ENCODE assay signal across 1 cellular context in genomic region chr20:46406200-46406985, GRCh38.
TF ChIP-seq lines count a peak whose summit lies in the region.

A gene with protein sequence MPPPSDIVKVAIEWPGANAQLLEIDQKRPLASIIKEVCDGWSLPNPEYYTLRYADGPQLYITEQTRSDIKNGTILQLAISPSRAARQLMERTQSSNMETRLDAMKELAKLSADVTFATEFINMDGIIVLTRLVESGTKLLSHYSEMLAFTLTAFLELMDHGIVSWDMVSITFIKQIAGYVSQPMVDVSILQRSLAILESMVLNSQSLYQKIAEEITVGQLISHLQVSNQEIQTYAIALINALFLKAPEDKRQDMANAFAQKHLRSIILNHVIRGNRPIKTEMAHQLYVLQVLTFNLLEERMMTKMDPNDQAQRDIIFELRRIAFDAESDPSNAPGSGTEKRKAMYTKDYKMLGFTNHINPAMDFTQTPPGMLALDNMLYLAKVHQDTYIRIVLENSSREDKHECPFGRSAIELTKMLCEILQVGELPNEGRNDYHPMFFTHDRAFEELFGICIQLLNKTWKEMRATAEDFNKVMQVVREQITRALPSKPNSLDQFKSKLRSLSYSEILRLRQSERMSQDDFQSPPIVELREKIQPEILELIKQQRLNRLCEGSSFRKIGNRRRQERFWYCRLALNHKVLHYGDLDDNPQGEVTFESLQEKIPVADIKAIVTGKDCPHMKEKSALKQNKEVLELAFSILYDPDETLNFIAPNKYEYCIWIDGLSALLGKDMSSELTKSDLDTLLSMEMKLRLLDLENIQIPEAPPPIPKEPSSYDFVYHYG (minus strand): TSS chr20:46406615. CDS start chr20:46394482, 12,133 bp downstream.

TF ChIP-seq in HepG2, 621 proteins besides CTCF, POLR2A, EP300 and RAD21 (continued from another document and continues in another):
- TF ChIP-seq BCLAF1 (IDR thresholded peaks at IDR 0.05), result no peak
- no peak for TF ChIP-seq ZBTB4 (CRISPR knock-in tag; IDR thresholded peaks at IDR 0.05; ENCODE audit: borderline replicate concordance)
- TF ChIP-seq SYNCRIP (IDR thresholded peaks at IDR 0.05; ENCODE audit: insufficient read depth, low read depth, low read length), result no peak
- TF ChIP-seq, protein P1, sequence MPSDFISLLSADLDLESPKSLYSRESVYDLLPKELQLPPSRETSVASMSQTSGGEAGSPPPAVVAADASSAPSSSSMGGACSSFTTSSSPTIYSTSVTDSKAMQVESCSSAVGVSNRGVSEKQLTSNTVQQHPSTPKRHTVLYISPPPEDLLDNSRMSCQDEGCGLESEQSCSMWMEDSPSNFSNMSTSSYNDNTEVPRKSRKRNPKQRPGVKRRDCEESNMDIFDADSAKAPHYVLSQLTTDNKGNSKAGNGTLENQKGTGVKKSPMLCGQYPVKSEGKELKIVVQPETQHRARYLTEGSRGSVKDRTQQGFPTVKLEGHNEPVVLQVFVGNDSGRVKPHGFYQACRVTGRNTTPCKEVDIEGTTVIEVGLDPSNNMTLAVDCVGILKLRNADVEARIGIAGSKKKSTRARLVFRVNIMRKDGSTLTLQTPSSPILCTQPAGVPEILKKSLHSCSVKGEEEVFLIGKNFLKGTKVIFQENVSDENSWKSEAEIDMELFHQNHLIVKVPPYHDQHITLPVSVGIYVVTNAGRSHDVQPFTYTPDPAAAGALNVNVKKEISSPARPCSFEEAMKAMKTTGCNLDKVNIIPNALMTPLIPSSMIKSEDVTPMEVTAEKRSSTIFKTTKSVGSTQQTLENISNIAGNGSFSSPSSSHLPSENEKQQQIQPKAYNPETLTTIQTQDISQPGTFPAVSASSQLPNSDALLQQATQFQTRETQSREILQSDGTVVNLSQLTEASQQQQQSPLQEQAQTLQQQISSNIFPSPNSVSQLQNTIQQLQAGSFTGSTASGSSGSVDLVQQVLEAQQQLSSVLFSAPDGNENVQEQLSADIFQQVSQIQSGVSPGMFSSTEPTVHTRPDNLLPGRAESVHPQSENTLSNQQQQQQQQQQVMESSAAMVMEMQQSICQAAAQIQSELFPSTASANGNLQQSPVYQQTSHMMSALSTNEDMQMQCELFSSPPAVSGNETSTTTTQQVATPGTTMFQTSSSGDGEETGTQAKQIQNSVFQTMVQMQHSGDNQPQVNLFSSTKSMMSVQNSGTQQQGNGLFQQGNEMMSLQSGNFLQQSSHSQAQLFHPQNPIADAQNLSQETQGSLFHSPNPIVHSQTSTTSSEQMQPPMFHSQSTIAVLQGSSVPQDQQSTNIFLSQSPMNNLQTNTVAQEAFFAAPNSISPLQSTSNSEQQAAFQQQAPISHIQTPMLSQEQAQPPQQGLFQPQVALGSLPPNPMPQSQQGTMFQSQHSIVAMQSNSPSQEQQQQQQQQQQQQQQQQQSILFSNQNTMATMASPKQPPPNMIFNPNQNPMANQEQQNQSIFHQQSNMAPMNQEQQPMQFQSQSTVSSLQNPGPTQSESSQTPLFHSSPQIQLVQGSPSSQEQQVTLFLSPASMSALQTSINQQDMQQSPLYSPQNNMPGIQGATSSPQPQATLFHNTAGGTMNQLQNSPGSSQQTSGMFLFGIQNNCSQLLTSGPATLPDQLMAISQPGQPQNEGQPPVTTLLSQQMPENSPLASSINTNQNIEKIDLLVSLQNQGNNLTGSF (CRISPR knock-in tag; IDR thresholded peaks at IDR 0.05), result peak; percentile 32; the same call in 1 of the 2 replicates
- no peak; the same call in none of the 2 replicates for TF ChIP-seq ZSCAN21 (CRISPR knock-in tag; IDR thresholded peaks at IDR 0.05; ENCODE audit: borderline replicate concordance)
- TF ChIP-seq IKZF4 (CRISPR knock-in tag; IDR thresholded peaks at IDR 0.05; ENCODE audit: borderline replicate concordance, low read depth, not compliant biosample characterization), result peak; percentile 94
- no peak for TF ChIP-seq PLSCR1 (CRISPR knock-in tag; IDR thresholded peaks at IDR 0.05; ENCODE audit: borderline replicate concordance)
- no peak for TF ChIP-seq ZMYM3 (CRISPR knock-in tag; IDR thresholded peaks at IDR 0.05)
- no peak; the same call in 1 of the 2 replicates for TF ChIP-seq ZSCAN25 (CRISPR knock-in tag; IDR thresholded peaks at IDR 0.05)
- no peak for TF ChIP-seq EEA1 (CRISPR knock-in tag; IDR thresholded peaks at IDR 0.05; ENCODE audit: borderline replicate concordance)
- TF ChIP-seq, protein P2, sequence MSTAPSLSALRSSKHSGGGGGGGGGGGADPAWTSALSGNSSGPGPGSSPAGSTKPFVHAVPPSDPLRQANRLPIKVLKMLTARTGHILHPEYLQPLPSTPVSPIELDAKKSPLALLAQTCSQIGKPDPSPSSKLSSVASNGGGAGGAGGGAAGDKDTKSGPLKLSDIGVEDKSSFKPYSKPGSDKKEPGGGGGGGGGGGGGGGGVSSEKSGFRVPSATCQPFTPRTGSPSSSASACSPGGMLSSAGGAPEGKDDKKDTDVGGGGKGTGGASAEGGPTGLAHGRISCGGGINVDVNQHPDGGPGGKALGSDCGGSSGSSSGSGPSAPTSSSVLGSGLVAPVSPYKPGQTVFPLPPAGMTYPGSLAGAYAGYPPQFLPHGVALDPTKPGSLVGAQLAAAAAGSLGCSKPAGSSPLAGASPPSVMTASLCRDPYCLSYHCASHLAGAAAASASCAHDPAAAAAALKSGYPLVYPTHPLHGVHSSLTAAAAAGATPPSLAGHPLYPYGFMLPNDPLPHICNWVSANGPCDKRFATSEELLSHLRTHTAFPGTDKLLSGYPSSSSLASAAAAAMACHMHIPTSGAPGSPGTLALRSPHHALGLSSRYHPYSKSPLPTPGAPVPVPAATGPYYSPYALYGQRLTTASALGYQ (CRISPR knock-in tag; IDR thresholded peaks at IDR 0.05), result peak; percentile 76; the same call in 1 of the 2 replicates
- TF ChIP-seq, protein P3, sequence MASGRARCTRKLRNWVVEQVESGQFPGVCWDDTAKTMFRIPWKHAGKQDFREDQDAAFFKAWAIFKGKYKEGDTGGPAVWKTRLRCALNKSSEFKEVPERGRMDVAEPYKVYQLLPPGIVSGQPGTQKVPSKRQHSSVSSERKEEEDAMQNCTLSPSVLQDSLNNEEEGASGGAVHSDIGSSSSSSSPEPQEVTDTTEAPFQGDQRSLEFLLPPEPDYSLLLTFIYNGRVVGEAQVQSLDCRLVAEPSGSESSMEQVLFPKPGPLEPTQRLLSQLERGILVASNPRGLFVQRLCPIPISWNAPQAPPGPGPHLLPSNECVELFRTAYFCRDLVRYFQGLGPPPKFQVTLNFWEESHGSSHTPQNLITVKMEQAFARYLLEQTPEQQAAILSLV (CRISPR knock-in tag; IDR thresholded peaks at IDR 0.05; ENCODE audit: borderline replicate concordance), result peak; percentile 88; the same call in 1 of the 2 replicates
- TF ChIP-seq ARNTL (CRISPR knock-in tag; IDR thresholded peaks at IDR 0.05), result peak; percentile 88
- 0 out of 2 replicates have a peak, but pooled peaks have one; percentile 43 for TF ChIP-seq SNAPC2 (CRISPR knock-in tag; IDR thresholded peaks at IDR 0.05)
- 0 out of 2 replicates have a peak, but pooled peaks have one; percentile 50 for TF ChIP-seq NFKBIZ (CRISPR knock-in tag; IDR thresholded peaks at IDR 0.05)
- no peak for TF ChIP-seq PPARG (CRISPR knock-in tag; conservative IDR thresholded peaks at IDR 0.05)
- TF ChIP-seq RFXAP (CRISPR knock-in tag; IDR thresholded peaks at IDR 0.05; ENCODE audit: borderline replicate concordance), result peak; percentile 68; the same call in 1 of the 2 replicates
- 0 out of 2 replicates have a peak, but pooled peaks have one; percentile 67 for TF ChIP-seq KDM5B (CRISPR knock-in tag; IDR thresholded peaks at IDR 0.05; ENCODE audit: borderline replicate concordance)
- peak; percentile 34; the same call in 1 of the 2 replicates for TF ChIP-seq ZNF253 (CRISPR knock-in tag; IDR thresholded peaks at IDR 0.05; ENCODE audit: borderline replicate concordance)
- peak; percentile 94; the same call in 1 of the 2 replicates for TF ChIP-seq MTA1 (CRISPR knock-in tag; IDR thresholded peaks at IDR 0.05; ENCODE audit: borderline replicate concordance)
- TF ChIP-seq SIX4 (CRISPR knock-in tag; IDR thresholded peaks at IDR 0.05), result no peak
- TF ChIP-seq ADNP (CRISPR knock-in tag; IDR thresholded peaks at IDR 0.05), result no peak
- peak; percentile 40; the same call in 1 of the 2 replicates for TF ChIP-seq MLXIP (CRISPR knock-in tag; IDR thresholded peaks at IDR 0.05; ENCODE audit: borderline replicate concordance)
- TF ChIP-seq SMARCE1 (IDR thresholded peaks at IDR 0.05; ENCODE audit: borderline replicate concordance), result no peak
- peak; percentile 93 for TF ChIP-seq RBFOX2 (IDR thresholded peaks at IDR 0.05; ENCODE audit: low read depth, low read length)
- TF ChIP-seq ZNF138 (CRISPR knock-in tag; IDR thresholded peaks at IDR 0.05; ENCODE audit: low read depth), result no peak; the same call in 1 of the 2 replicates
- peak; percentile 94; the same call in 1 of the 2 replicates for TF ChIP-seq ZSCAN20 (CRISPR knock-in tag; IDR thresholded peaks at IDR 0.05; ENCODE audit: borderline replicate concordance)
- TF ChIP-seq PRMT3 (CRISPR knock-in tag; IDR thresholded peaks at IDR 0.05; ENCODE audit: borderline replicate concordance, low read depth), result no peak
- TF ChIP-seq SKI (IDR thresholded peaks at IDR 0.05; ENCODE audit: partially characterized antibody), result peak; percentile 43
- TF ChIP-seq EED (CRISPR knock-in tag; IDR thresholded peaks at IDR 0.05), result peak; percentile 6; the same call in 1 of the 2 replicates
- peak; percentile 50; the same call in 1 of the 2 replicates for TF ChIP-seq ZSCAN9 (CRISPR knock-in tag; IDR thresholded peaks at IDR 0.05; ENCODE audit: borderline replicate concordance)
- TF ChIP-seq HNRNPUL1 (IDR thresholded peaks at IDR 0.05; ENCODE audit: low read depth, low read length), result peak; percentile 62; the same call in 1 of the 2 replicates
- no peak for TF ChIP-seq AGO1 (IDR thresholded peaks at IDR 0.05; ENCODE audit: low read depth, low read length, poor library complexity, severe bottlenecking)
